ENCODE assay signal across 22 cellular contexts in genomic region chr2:12610314-12610713, GRCh38.
DNase-seq lines count a peak whose midpoint lies in the region; ATAC-seq, FAIRE-seq and TF ChIP-seq lines count a peak whose summit lies in the region.
"Had no signal": no experiment of that assay in that cellular context is flagged by ENCODE, and none has a peak within 500 bp of the region (broad histone marks: within the 10 kb centered on the region; RNA-seq: fewer than 3 reads in every experiment).

No MANE protein-coding gene starts in this region.

- peaks cover 3% of the 10 kb centered on the region; the same call in 1 of the 2 replicates for H3F3A ChIP-seq in DOHH2 (ENCODE audit: control insufficient read depth, insufficient read depth)

- H3K9me3 ChIP-seq in DOHH2 (ENCODE audit: control insufficient read depth, insufficient read depth, low read length) (no peaks in the 10 kb centered on the region), K562 (replicated peaks; ENCODE audit: control insufficient read depth, insufficient read depth, low read depth, low read length) (no peaks in the 10 kb centered on the region)
- H3K9me3 ChIP-seq: BLaER1, Caco-2 had no signal

- H3K27me3 ChIP-seq in DOHH2 (ENCODE audit: control insufficient read depth, low read length) (no peaks in the 10 kb centered on the region), K562 (ENCODE audit: control insufficient read depth in 2 of 2, insufficient read depth in 2 of 2, low read length in 2 of 2) (no peaks in the 10 kb centered on the region)
- H3K27me3 ChIP-seq: BLaER1 had no signal

- no peak for ATAC-seq in K562
- ATAC-seq in left ventricle myocardium superior = no peak
- ATAC-seq: CD8-positive, alpha-beta T cell; GM12878; GM23338; HCT116 had no signal

- no peak overlapping the region for H3K4me3 ChIP-seq in DOHH2 (ENCODE audit: low read length)
- no peak overlapping the region for H3K4me3 ChIP-seq in K562
- H3K4me3 ChIP-seq: BLaER1, GM12878, GM23338 had no signal

- H3K4me1 ChIP-seq in DOHH2 (ENCODE audit: control insufficient read depth, low read length) = peaks cover 51% of the 10 kb centered on the region
- H3K4me1 ChIP-seq in K562 (replicated peaks in 1 of 2; ENCODE audit: control insufficient read depth in 2 of 2, insufficient read depth in 2 of 2, low read length in 2 of 2) = 0 out of 5 replicates have a peak, but pooled peaks cover 0 to 3% of the 10 kb centered on the region in 2 experiments
- H3K4me1 ChIP-seq: Caco-2 had no signal

- no peaks in the 10 kb centered on the region for H3K9me1 ChIP-seq in K562 (ENCODE audit: control insufficient read depth, insufficient read depth, low read length)

- intact Hi-C loops in K562 (cut with micrococcal nuclease) (no loop called here), left ventricle myocardium superior (cut with micrococcal nuclease) (no loop called here)

- DNase-seq in K562 (ENCODE audit: extremely low read depth in 1 of 4, low spot score in 3 of 4) = no peak
- no peak for DNase-seq in activated CD8-positive, alpha-beta memory T cell treated with anti-CD3 and anti-CD28 coated beads, Interleukin-2, amount 50 U/mL, for 48 hours
- no peak for DNase-seq in left ventricle myocardium superior
- DNase-seq in NCI-H526 treated with DMSO at 0.1 percent for 48 hours (lab: John Stamatoyannopoulos, UW) = no peak
- DNase-seq: 8988T; Caco-2; CD4-positive, CD25-positive, alpha-beta regulatory T cell; CD8-positive, alpha-beta T cell; DMS153; DND-41; EL; GDM1; H9; HFFc6 had no signal

- FAIRE-seq in A204.1 (lab: Jason Lieb, UNC) = peak; percentile 25
- FAIRE-seq in K562 (lab: Jason Lieb, UNC) = no peak
- FAIRE-seq: GM12878, GM19239 had no signal

- TF ChIP-seq CTCF in DOHH2 (IDR thresholded peaks at IDR 0.05; ENCODE audit: low read depth, low read length, poor library complexity, severe bottlenecking) = no peak
- no peak for TF ChIP-seq CTCF in K562 (IDR thresholded peaks at IDR 0.05 in 2 of 3, conservative IDR thresholded peaks at IDR 0.05 in 1 of 3; ENCODE audit: insufficient read depth in 2 of 3, low read depth in 1 of 3, low read length in 3 of 3)

- H3K79me2 ChIP-seq in DOHH2 (ENCODE audit: control insufficient read depth, low read length) (no peaks in the 10 kb centered on the region), K562 (ENCODE audit: control insufficient read depth, insufficient read depth, low read length) (no peaks in the 10 kb centered on the region)

- no peak for TF ChIP-seq RAD21 in K562 (CRISPR knock-in tag; conservative IDR thresholded peaks at IDR 0.05 in 1 of 2, IDR thresholded peaks at IDR 0.05 in 1 of 2)

- BruUV-seq in K562 (replicated peaks; lab: Mats Ljungman, UMichigan) = no TSS peak

- in situ Hi-C loops in K562 (cut with MboI) = no loop called here

- peak overlapping the region; percentile 47 for H3K4me2 ChIP-seq in DOHH2 (ENCODE audit: low read length)
- no peak overlapping the region for H3K4me2 ChIP-seq in K562 (ENCODE audit: insufficient read depth, low read length)
- H3K4me2 ChIP-seq: BLaER1, GM23338 had no signal

- no peak overlapping the region for H2AFZ ChIP-seq in K562 (ENCODE audit: low read depth, low read length)
- H2AFZ ChIP-seq: GM23338 had no signal

- no peak for TF ChIP-seq EP300 in K562 (IDR thresholded peaks at IDR 0.05; ENCODE audit: low read length)

- POLR2A ChIA-PET in K562 (lab: Yijun Ruan, JAX) = no interaction called here

- no peak for TF ChIP-seq POLR2A in K562 (conservative IDR thresholded peaks at IDR 0.05)

- no peaks in the 10 kb centered on the region for H3K36me3 ChIP-seq in DOHH2 (ENCODE audit: control insufficient read depth, low read length)
- H3K36me3 ChIP-seq in K562 (ENCODE audit: control insufficient read depth, insufficient read depth, low read length) = no peaks in the 10 kb centered on the region
- H3K36me3 ChIP-seq: BLaER1 had no signal

- no peak overlapping the region for H3K9ac ChIP-seq in K562 (ENCODE audit: insufficient read depth in 1 of 2, low read depth in 2 of 2, low read length in 2 of 2)
- H3K9ac ChIP-seq: BLaER1 had no signal

- H3K27ac ChIP-seq in DOHH2 (ENCODE audit: low read depth, low read length) (peak overlapping the region; percentile 23; the same call in 1 of the 2 replicates), K562 (ENCODE audit: extremely low read depth, low read depth, low read length) (no peak overlapping the region)
- H3K27ac ChIP-seq: BLaER1, C4-2B had no signal

- CTCF ChIA-PET in K562 (lab: Yijun Ruan, JAX; ENCODE audit: low intra/inter-chr PET ratio) = no interaction called here

- H3K9me2 ChIP-seq in DOHH2 (replicated peaks; ENCODE audit: control insufficient read depth, low read length) = no peaks in the 10 kb centered on the region

- H4K20me1 ChIP-seq in DOHH2 (ENCODE audit: control insufficient read depth, insufficient read depth, low read depth, low read length) = no peaks in the 10 kb centered on the region
- no peaks in the 10 kb centered on the region for H4K20me1 ChIP-seq in K562 (replicated peaks; ENCODE audit: control insufficient read depth, insufficient read depth, low read length)
- H4K20me1 ChIP-seq: BLaER1 had no signal

TF ChIP-seq in K562, 482 proteins besides CTCF, POLR2A, EP300 and RAD21:
- TF ChIP-seq MAFG (tag; conservative IDR thresholded peaks at IDR 0.05) = peak; percentile 18; the same call in 1 of the 2 replicates
- peak; percentile 80 for TF ChIP-seq ZNF316 (IDR thresholded peaks at IDR 0.05)
- TF ChIP-seq BCOR (IDR thresholded peaks at IDR 0.05) = no peak
- peak; percentile 64; the same call in 1 of the 2 replicates for TF ChIP-seq C11orf30 (IDR thresholded peaks at IDR 0.05; ENCODE audit: low read depth)
